Comparison of ENCODE assay signal across 15 cellular contexts in genomic region chr2:26852405-26853348, GRCh38. TPM values are rescaled to one million over a fixed set of nuclear protein-coding genes. Genes with fewer than 3 reads are reported as not detected.
DNase-seq lines count a peak whose midpoint lies in the region; ATAC-seq, FAIRE-seq and TF ChIP-seq lines count a peak whose summit lies in the region.
"Had no signal": no experiment of that assay in that cellular context is flagged by ENCODE, and none has a peak within 500 bp of the region (broad histone marks: within the 10 kb centered on the region; RNA-seq: fewer than 3 reads in every experiment).

No MANE protein-coding gene starts in this region.

- TF ChIP-seq CTCF in D721Med (IDR thresholded peaks at IDR 0.05; ENCODE audit: insufficient read depth, missing control alignments) (no peak), GM10248 (IDR thresholded peaks at IDR 0.05; ENCODE audit: control extremely low read depth, extremely low read depth, low read depth, missing control alignments) (no peak)

- CTCF ChIA-PET in GM10248 (lab: Yijun Ruan, JAX): interaction anchor here (1.3 kb wide), 2 partner anchors 13 to 70 kb away, joined by 3 read pairs; no protein-coding TSS in a partner anchor

- peak; percentile 63 for FAIRE-seq in D721Med (lab: Jason Lieb, UNC)

- no peak for ATAC-seq in left colon
- no peak for ATAC-seq in HG03175 (IDR thresholded peaks at IDR 0.05; ENCODE audit: unreplicated experiment)

- intact Hi-C loops in left colon (cut with DNase I, micrococcal nuclease): no loop called here

- POLR2A ChIA-PET in GM10248 (lab: Yijun Ruan, JAX): no interaction called here

- DNase-seq in D721Med (ENCODE audit: insufficient read length, low spot score): no peak
- DNase-seq in NCI-H524 treated with DMSO at 0.1 percent for 48 hours (lab: John Stamatoyannopoulos, UW): peak; percentile 77
- peak; percentile 73 for DNase-seq in epidermal melanocyte (ENCODE audit: insufficient read length, low spot score)
- DNase-seq in midbrain (lab: John Stamatoyannopoulos, UW): peak; percentile 54
- DNase-seq in left colon: no peak
- no peak for DNase-seq in GM10248 (ENCODE audit: extremely low spot score)
- no peak for DNase-seq in D341Med (ENCODE audit: low spot score)
- DNase-seq: activated CD4-positive, alpha-beta T cell treated with anti-CD3 and anti-CD28 coated beads, Interleukin-2, amount 10 ng/mL, durations not matched to agents 7 days and 5 days; activated naive CD4-positive, alpha-beta T cell treated with anti-CD3 and anti-CD28 coated beads for 36 hours; CD8-positive, alpha-beta memory T cell; MG63; NCI-H1694 treated with DMSO at 0.1 percent for 48 hours; NCI-H748 treated with DMSO at 0.1 percent for 48 hours had no signal

RNA-seq across cellular contexts. Expression of gene DPYSL5, which starts 4.7 kb away (rescaled TPM):
- total RNA-seq in left colon: under 1 TPM in 1 of 2 donors, not detected in 1; 0.11 TPM
- total RNA-seq: activated CD4-positive, alpha-beta T cell treated with anti-CD3 and anti-CD28 coated beads, Interleukin-2, amount 10 ng/mL, durations not matched to agents 7 days and 5 days; CD8-positive, alpha-beta memory T cell; mesenteric fat pad had no signal

Comparison
In these comparisons a context has a peak if more than half of its experiments do, and no peak if none do; other contexts are left out.
1. DNase-seq: peak in NCI-H524 treated with DMSO at 0.1 percent for 48 hours (single experiment), epidermal melanocyte (single experiment) and midbrain (single experiment); none in D721Med (single experiment), left colon (0 of 2), GM10248 (single experiment) and D341Med (single experiment).